ENCODE assay signal across 24 cellular contexts in the genomic region with DNA sequence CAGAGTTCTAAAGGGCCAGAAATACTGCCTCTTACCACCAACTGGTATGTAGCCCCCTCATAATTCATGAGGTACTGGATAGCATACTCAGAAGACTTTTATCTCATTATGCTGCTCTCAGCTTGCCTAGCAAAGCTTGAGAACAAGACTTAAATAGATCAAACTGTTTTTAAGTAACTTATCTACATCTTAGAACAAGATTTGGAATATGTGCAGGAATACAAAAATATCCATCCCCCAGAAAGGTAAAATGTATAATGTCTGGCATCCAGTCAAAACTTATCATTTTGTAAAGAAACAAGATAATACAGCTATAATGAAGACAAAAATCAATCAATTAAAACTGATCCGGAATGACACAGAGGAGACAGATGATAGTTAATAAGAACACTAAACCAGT.
"Had no signal": no experiment of that assay in that cellular context is flagged by ENCODE, and none has a peak within 500 bp of the region (broad histone marks: within the 10 kb centered on the region; RNA-seq: fewer than 3 reads in every experiment).

No MANE protein-coding gene starts in this region.

- H3K27ac Mint-ChIP-seq: activated CD4-positive, alpha-beta memory T cell treated with anti-CD3 and anti-CD28 coated beads for 36 hours; activated naive CD4-positive, alpha-beta T cell treated with anti-CD3 and anti-CD28 coated beads, Interleukin-2, amount 50 U/mL, for 24 hours; activated naive CD8-positive, alpha-beta T cell treated with anti-CD3 and anti-CD28 coated beads, Interleukin-2, amount 50 U/mL, for 24 hours; activated T-helper 2 cell treated with anti-CD3 and anti-CD28 coated beads, Interferon-gamma antibody, Interleukin-2, Interleukin-4, amounts not matched to agents 10 μg/mL and 5 μg/mL and 100 μg/mL, durations not matched to agents 14 hours and 24 hours and 36 hours; endodermal cell; memory B cell; nephron; stimulated activated naive B cell treated with anti-CD40 and anti-IgM and Interleukin-4, amounts not matched to agents 10 μg/mL and 1 μg/mL and 100 μg/mL, for 72 hours had no signal

- H3K27ac ChIP-seq: esophagus muscularis mucosa, heart right ventricle, testis, transverse colon had no signal

- H3K9me3 Mint-ChIP-seq: activated CD4-positive, alpha-beta memory T cell treated with anti-CD3 and anti-CD28 coated beads for 36 hours; activated naive CD4-positive, alpha-beta T cell treated with anti-CD3 and anti-CD28 coated beads, Interleukin-2, amount 50 U/mL, for 24 hours; activated naive CD8-positive, alpha-beta T cell treated with anti-CD3 and anti-CD28 coated beads, Interleukin-2, amount 50 U/mL, for 24 hours; activated T-cell treated with anti-CD3 and anti-CD28 coated beads, Interleukin-2, amount 50 U/mL, for 4 hours; endodermal cell; memory B cell; stimulated activated naive B cell treated with anti-CD40 and anti-IgM and Interleukin-4, amounts not matched to agents 10 μg/mL and 1 μg/mL and 100 μg/mL, for 72 hours had no signal

- H3K36me3 ChIP-seq: esophagus muscularis mucosa, heart right ventricle, transverse colon had no signal

- H3K4me3 ChIP-seq: esophagus muscularis mucosa, heart right ventricle, testis, transverse colon had no signal

- H3K9me3 ChIP-seq: esophagus muscularis mucosa, testis, transverse colon had no signal

- H3K27me3 Mint-ChIP-seq: activated CD4-positive, alpha-beta memory T cell treated with anti-CD3 and anti-CD28 coated beads for 36 hours; activated naive CD4-positive, alpha-beta T cell treated with anti-CD3 and anti-CD28 coated beads, Interleukin-2, amount 50 U/mL, for 24 hours; activated naive CD8-positive, alpha-beta T cell treated with anti-CD3 and anti-CD28 coated beads, Interleukin-2, amount 50 U/mL, for 24 hours; memory B cell; stimulated activated naive B cell treated with anti-CD40 and anti-IgM and Interleukin-4, amounts not matched to agents 10 μg/mL and 1 μg/mL and 100 μg/mL, for 72 hours had no signal

- H3K27me3 ChIP-seq: esophagus muscularis mucosa, heart right ventricle, testis, transverse colon had no signal

- H3K4me1 Mint-ChIP-seq: endodermal cell, nephron had no signal

- H3K4me3 Mint-ChIP-seq: activated CD4-positive, alpha-beta memory T cell treated with anti-CD3 and anti-CD28 coated beads for 36 hours; endodermal cell; memory B cell; nephron; stimulated activated naive B cell treated with anti-CD40 and anti-IgM and Interleukin-4, amounts not matched to agents 10 μg/mL and 1 μg/mL and 100 μg/mL, for 72 hours had no signal

- ATAC-seq: activated naive CD8-positive, alpha-beta T cell treated with anti-CD3 and anti-CD28 coated beads, Interleukin-2, amount 50 U/mL, for 24 hours; activated T-cell treated with anti-CD3 and anti-CD28 coated beads, Interleukin-2, amount 50 U/mL, for 4 hours; heart right ventricle; right cardiac atrium; stimulated activated naive B cell treated with anti-CD40 and anti-IgM and Interleukin-4, amounts not matched to agents 10 μg/mL and 1 μg/mL and 100 μg/mL, for 72 hours had no signal

- H3K4me1 ChIP-seq: testis, transverse colon had no signal

- H3K36me3 Mint-ChIP-seq: activated CD4-positive, alpha-beta memory T cell treated with anti-CD3 and anti-CD28 coated beads for 36 hours; activated naive CD4-positive, alpha-beta T cell treated with anti-CD3 and anti-CD28 coated beads, Interleukin-2, amount 50 U/mL, for 24 hours; memory B cell; stimulated activated naive B cell treated with anti-CD40 and anti-IgM and Interleukin-4, amounts not matched to agents 10 μg/mL and 1 μg/mL and 100 μg/mL, for 72 hours had no signal

- DNase-seq: activated CD4-positive, alpha-beta memory T cell treated with anti-CD3 and anti-CD28 coated beads for 36 hours; activated CD4-positive, alpha-beta T cell treated with anti-CD3 and anti-CD28 coated beads for 4 hours; activated CD4-positive, CD25-positive, alpha-beta regulatory T cell; activated CD8-positive, alpha-beta memory T cell treated with anti-CD3 and anti-CD28 coated beads, Interleukin-2, amount 50 U/mL, for 48 hours; activated naive CD8-positive, alpha-beta T cell treated with anti-CD3 and anti-CD28 coated beads, Interleukin-2, amount 50 U/mL, for 24 hours; activated T-cell treated with anti-CD3 and anti-CD28 coated beads, Interleukin-2, amount 50 U/mL, for 4 hours; amygdala; caudate nucleus; endodermal cell; foreskin melanocyte; heart right ventricle; posterior cingulate gyrus; right cardiac atrium; stimulated activated CD4-positive, alpha-beta T cell treated with anti-CD3 and anti-CD28 coated beads, Interleukin-15, amount 100 ng/mL, for 24 hours; stimulated activated CD4-positive, alpha-beta T cell treated with anti-CD3 and anti-CD28 coated beads, Interleukin-2, amount 100 ng/mL, for 24 hours; stimulated activated naive B cell treated with anti-CD40 and anti-IgM and Interleukin-4, amounts not matched to agents 10 μg/mL and 1 μg/mL and 100 μg/mL, for 72 hours; T-helper 1 cell; testis; transverse colon had no signal
